Comparison of ENCODE assay signal across 8 cellular contexts in the genomic region with DNA sequence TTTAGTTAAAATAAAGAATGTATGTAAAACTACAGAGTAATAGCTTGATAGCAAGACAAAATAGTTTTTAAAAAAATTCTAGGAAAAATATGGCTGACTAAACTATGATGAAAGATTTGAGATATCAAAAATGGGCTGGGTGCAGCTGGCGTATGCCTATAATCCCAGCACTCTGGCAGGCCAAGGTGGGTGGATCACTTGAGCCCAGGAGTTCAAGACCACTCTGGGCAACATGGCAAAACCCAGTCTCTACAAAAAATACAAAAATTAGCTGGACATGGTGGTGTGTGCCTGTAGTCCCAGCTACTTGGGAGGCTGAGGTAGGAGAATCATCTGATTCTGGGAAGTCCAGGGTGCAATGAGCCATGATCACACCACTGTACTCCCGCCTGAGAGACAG. TPM values are rescaled to one million over a fixed set of nuclear protein-coding genes. Genes with fewer than 3 reads are reported as not detected.
DNase-seq lines count a peak whose midpoint lies in the region; ATAC-seq and TF ChIP-seq lines count a peak whose summit lies in the region.
"Not testable (repeated sequence)": the region's sequence is repeated elsewhere in the genome, so short reads cannot be mapped to it uniquely, and the experiment has no call there.

No MANE protein-coding gene starts in this region.

- H3K4me1 Mint-ChIP-seq in activated T-helper 17 cell treated with anti-CD3 and anti-CD28 coated beads, Interleukin-2, amount 50 U/mL, for 72 hours; stimulated activated memory B cell treated with anti-CD40 and anti-IgM and Interleukin-4, amounts not matched to agents 10 μg/mL and 1 μg/mL and 100 μg/mL, for 72 hours: not testable (repeated sequence)
- H3K4me1 Mint-ChIP-seq in naive B cell: peaks cover 0 to 30% (median 5%) of the 10 kb centered on the region in 3 donors

- H3K4me3 ChIP-seq in right atrium auricular region; lung; retinal pigment epithelial cell (ENCODE audit: low read length); upper lobe of left lung: not testable (repeated sequence)

- not testable (repeated sequence) for H3K36me3 ChIP-seq in right atrium auricular region; lung (ENCODE audit: control insufficient read depth in 2 of 2, insufficient read depth in 2 of 2, low read length in 2 of 2); upper lobe of left lung

- H3K27me3 Mint-ChIP-seq in activated T-helper 17 cell treated with anti-CD3 and anti-CD28 coated beads, Interleukin-2, amount 50 U/mL, for 72 hours; naive B cell; stimulated activated memory B cell treated with anti-CD40 and anti-IgM and Interleukin-4, amounts not matched to agents 10 μg/mL and 1 μg/mL and 100 μg/mL, for 72 hours: not testable (repeated sequence)

- H3K9me3 Mint-ChIP-seq in activated T-helper 17 cell treated with anti-CD3 and anti-CD28 coated beads, Interleukin-2, amount 50 U/mL, for 72 hours: peaks cover 16% of the 10 kb centered on the region
- H3K9me3 Mint-ChIP-seq in naive B cell: peaks cover 0 to 35% (median 23%) of the 10 kb centered on the region in 7 donors
- H3K9me3 Mint-ChIP-seq in stimulated activated memory B cell treated with anti-CD40 and anti-IgM and Interleukin-4, amounts not matched to agents 10 μg/mL and 1 μg/mL and 100 μg/mL, for 72 hours: not testable (repeated sequence)

- H3K27ac ChIP-seq in right atrium auricular region; lung (ENCODE audit: low read depth in 1 of 2, low read length in 1 of 2); upper lobe of left lung: not testable (repeated sequence)

- in situ Hi-C loops in GM13977 (cut with MboI; ENCODE audit: low pct_unique_long_range_greater_than_20kb, low sequenced_read_pairs, unreplicated experiment): not testable (repeated sequence)

- H3K9me3 ChIP-seq in right atrium auricular region; lung (ENCODE audit: control insufficient read depth in 2 of 2, insufficient read depth in 1 of 2, low read length in 1 of 2); upper lobe of left lung: not testable (repeated sequence)

- H3K27ac Mint-ChIP-seq in activated T-helper 17 cell treated with anti-CD3 and anti-CD28 coated beads, Interleukin-2, amount 50 U/mL, for 72 hours; stimulated activated memory B cell treated with anti-CD40 and anti-IgM and Interleukin-4, amounts not matched to agents 10 μg/mL and 1 μg/mL and 100 μg/mL, for 72 hours: not testable (repeated sequence)
- H3K27ac Mint-ChIP-seq in naive B cell: peak overlapping the region in 1 of 6 donors; percentile 9

- not testable (repeated sequence) for TF ChIP-seq EP300 in upper lobe of left lung (IDR thresholded peaks at IDR 0.05)

- ATAC-seq in activated T-helper 17 cell treated with anti-CD3 and anti-CD28 coated beads, Interleukin-2, amount 50 U/mL, for 72 hours (replicated peaks): peak; percentile 10
- ATAC-seq in lung (ENCODE audit: insufficient read depth, low FRiP score) (peak; percentile 20), naive B cell (ENCODE audit: low read depth in 2 of 2) (peak; percentile 10 to 14), upper lobe of left lung (ENCODE audit: low FRiP score in 2 of 2) (peak; percentile 16 to 44)
- ATAC-seq in stimulated activated memory B cell treated with anti-CD40 and anti-IgM and Interleukin-4, amounts not matched to agents 10 μg/mL and 1 μg/mL and 100 μg/mL, for 72 hours: peak; percentile 21

- DNase-seq in GM13977 (ENCODE audit: low spot score): peak; percentile 16
- peak; percentile 74 for DNase-seq in right atrium auricular region (ENCODE audit: low spot score)
- DNase-seq in lung (ENCODE audit: low spot score); naive B cell; retinal pigment epithelial cell (ENCODE audit: low read depth); upper lobe of left lung: not testable (repeated sequence)

- H3K36me3 Mint-ChIP-seq in activated T-helper 17 cell treated with anti-CD3 and anti-CD28 coated beads, Interleukin-2, amount 50 U/mL, for 72 hours (ENCODE audit: low read depth); naive B cell; stimulated activated memory B cell treated with anti-CD40 and anti-IgM and Interleukin-4, amounts not matched to agents 10 μg/mL and 1 μg/mL and 100 μg/mL, for 72 hours: not testable (repeated sequence)

- not testable (repeated sequence) for H3K27me3 ChIP-seq in right atrium auricular region; lung (ENCODE audit: control insufficient read depth, insufficient read depth); upper lobe of left lung

- not testable (repeated sequence) for TF ChIP-seq CTCF in GM13977 (IDR thresholded peaks at IDR 0.05; ENCODE audit: extremely low read depth, insufficient read depth, missing control alignments); right atrium auricular region (IDR thresholded peaks at IDR 0.05); lung (IDR thresholded peaks at IDR 0.05; ENCODE audit: control extremely low read depth, extremely low read depth); upper lobe of left lung (IDR thresholded peaks at IDR 0.05)
- TF ChIP-seq CTCF in retinal pigment epithelial cell (conservative IDR thresholded peaks at IDR 0.05; ENCODE audit: low read depth, low read length): peak; percentile 3

- WGBS in lung, 2 donors: 58 to 64% methylated on average over 2 of the region's 2 CpGs
- 52 to 55% methylated on average over 2 of the region's 2 CpGs for WGBS in upper lobe of left lung, 2 donors

- not testable (repeated sequence) for H3K4me1 ChIP-seq in right atrium auricular region; lung (ENCODE audit: control insufficient read depth in 2 of 2, insufficient read depth in 2 of 2, low read length in 2 of 2); upper lobe of left lung

- TF ChIP-seq POLR2A in upper lobe of left lung (IDR thresholded peaks at IDR 0.05): not testable (repeated sequence)

- H3K4me3 Mint-ChIP-seq in activated T-helper 17 cell treated with anti-CD3 and anti-CD28 coated beads, Interleukin-2, amount 50 U/mL, for 72 hours; naive B cell; stimulated activated memory B cell treated with anti-CD40 and anti-IgM and Interleukin-4, amounts not matched to agents 10 μg/mL and 1 μg/mL and 100 μg/mL, for 72 hours: not testable (repeated sequence)

RNA-seq across cellular contexts. Expression of a gene that starts 29.8 kb away (rescaled TPM):
- total RNA-seq in activated T-helper 17 cell treated with anti-CD3 and anti-CD28 coated beads, Interleukin-2, amount 50 U/mL, for 72 hours: 100 to 1,000 TPM in 1 of 2 donors, 10 to 100 TPM in 1; 52.1 to 106 TPM
- total RNA-seq in right atrium auricular region: 10 to 100 TPM; 36.5 to 37.3 TPM
- total RNA-seq in lung: 100 to 1,000 TPM in 1 of 2 donors, 10 to 100 TPM in 1; 90.7 to 115 TPM
- 10 to 100 TPM; 10.2 to 13.9 TPM for polyA plus RNA-seq in lung
- polyA plus RNA-seq in naive B cell (ENCODE audit: low read depth in 6 of 6): 10 to 100 TPM in 5 of 6 donors, 1 to 10 TPM in 1; 9.3 to 34.0 (median 16.3) TPM
- 100 to 1,000 TPM in 1 of 6 donors, 10 to 100 TPM in 5; 60.5 to 108 (median 85.0) TPM for total RNA-seq in upper lobe of left lung
